In the genomic region with DNA sequence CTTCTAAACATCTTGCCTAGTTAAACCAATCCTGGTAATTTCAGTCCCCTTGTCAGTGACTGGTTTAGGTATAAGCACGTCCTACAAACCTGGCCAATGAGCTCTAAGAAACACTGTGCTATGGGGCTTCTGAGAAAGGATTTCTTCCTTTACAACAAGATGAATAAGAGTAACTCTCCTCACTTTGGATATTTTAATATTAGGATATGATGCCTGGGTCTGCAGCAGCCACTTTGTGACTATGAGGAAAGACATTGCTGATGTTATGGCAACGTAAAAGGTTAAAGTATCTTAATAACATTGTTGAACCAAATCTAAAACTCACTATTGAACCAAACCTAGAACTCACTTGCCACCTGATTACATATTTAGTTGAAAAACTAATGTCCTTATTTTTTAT, we compare ENCODE assay signal across 1 cellular context.
A peak's percentile ranks its signal among the peaks of the same experiment; 100 is the strongest.
TF ChIP-seq lines count a peak whose summit lies in the region.

No MANE protein-coding gene starts in this region.

TF ChIP-seq in GM12878, 131 proteins besides CTCF, POLR2A, EP300 and RAD21:
- TF ChIP-seq, protein P1, sequence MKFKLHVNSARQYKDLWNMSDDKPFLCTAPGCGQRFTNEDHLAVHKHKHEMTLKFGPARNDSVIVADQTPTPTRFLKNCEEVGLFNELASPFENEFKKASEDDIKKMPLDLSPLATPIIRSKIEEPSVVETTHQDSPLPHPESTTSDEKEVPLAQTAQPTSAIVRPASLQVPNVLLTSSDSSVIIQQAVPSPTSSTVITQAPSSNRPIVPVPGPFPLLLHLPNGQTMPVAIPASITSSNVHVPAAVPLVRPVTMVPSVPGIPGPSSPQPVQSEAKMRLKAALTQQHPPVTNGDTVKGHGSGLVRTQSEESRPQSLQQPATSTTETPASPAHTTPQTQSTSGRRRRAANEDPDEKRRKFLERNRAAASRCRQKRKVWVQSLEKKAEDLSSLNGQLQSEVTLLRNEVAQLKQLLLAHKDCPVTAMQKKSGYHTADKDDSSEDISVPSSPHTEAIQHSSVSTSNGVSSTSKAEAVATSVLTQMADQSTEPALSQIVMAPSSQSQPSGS (IDR thresholded peaks at IDR 0.05; ENCODE audit: low read length), result no peak
- TF ChIP-seq ZNF217 (IDR thresholded peaks at IDR 0.05) (0 out of 2 replicates have a peak, but pooled peaks have one; percentile 39), SMARCA5 (IDR thresholded peaks at IDR 0.05) (0 out of 2 replicates have a peak, but pooled peaks have one; percentile 60), RAD51 (IDR thresholded peaks at IDR 0.05) (no peak), TCF12 (IDR thresholded peaks at IDR 0.05; ENCODE audit: low read depth, low read length) (no peak), KDM1A (IDR thresholded peaks at IDR 0.05; ENCODE audit: borderline replicate concordance) (peak; percentile 61; the same call in 1 of the 2 replicates), PML (IDR thresholded peaks at IDR 0.05; ENCODE audit: low read length) (no peak)
- TF ChIP-seq, protein P2, sequence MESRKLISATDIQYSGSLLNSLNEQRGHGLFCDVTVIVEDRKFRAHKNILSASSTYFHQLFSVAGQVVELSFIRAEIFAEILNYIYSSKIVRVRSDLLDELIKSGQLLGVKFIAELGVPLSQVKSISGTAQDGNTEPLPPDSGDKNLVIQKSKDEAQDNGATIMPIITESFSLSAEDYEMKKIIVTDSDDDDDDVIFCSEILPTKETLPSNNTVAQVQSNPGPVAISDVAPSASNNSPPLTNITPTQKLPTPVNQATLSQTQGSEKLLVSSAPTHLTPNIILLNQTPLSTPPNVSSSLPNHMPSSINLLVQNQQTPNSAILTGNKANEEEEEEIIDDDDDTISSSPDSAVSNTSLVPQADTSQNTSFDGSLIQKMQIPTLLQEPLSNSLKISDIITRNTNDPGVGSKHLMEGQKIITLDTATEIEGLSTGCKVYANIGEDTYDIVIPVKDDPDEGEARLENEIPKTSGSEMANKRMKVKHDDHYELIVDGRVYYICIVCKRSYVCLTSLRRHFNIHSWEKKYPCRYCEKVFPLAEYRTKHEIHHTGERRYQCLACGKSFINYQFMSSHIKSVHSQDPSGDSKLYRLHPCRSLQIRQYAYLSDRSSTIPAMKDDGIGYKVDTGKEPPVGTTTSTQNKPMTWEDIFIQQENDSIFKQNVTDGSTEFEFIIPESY (IDR thresholded peaks at IDR 0.05), result no peak
- TF ChIP-seq, protein P3, sequence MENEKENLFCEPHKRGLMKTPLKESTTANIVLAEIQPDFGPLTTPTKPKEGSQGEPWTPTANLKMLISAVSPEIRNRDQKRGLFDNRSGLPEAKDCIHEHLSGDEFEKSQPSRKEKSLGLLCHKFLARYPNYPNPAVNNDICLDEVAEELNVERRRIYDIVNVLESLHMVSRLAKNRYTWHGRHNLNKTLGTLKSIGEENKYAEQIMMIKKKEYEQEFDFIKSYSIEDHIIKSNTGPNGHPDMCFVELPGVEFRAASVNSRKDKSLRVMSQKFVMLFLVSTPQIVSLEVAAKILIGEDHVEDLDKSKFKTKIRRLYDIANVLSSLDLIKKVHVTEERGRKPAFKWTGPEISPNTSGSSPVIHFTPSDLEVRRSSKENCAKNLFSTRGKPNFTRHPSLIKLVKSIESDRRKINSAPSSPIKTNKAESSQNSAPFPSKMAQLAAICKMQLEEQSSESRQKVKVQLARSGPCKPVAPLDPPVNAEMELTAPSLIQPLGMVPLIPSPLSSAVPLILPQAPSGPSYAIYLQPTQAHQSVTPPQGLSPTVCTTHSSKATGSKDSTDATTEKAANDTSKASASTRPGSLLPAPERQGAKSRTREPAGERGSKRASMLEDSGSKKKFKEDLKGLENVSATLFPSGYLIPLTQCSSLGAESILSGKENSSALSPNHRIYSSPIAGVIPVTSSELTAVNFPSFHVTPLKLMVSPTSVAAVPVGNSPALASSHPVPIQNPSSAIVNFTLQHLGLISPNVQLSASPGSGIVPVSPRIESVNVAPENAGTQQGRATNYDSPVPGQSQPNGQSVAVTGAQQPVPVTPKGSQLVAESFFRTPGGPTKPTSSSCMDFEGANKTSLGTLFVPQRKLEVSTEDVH (IDR thresholded peaks at IDR 0.05; ENCODE audit: low read depth, partially characterized antibody), result no peak
